Comparison of ENCODE assay signal across 14 cellular contexts in genomic region chr6:117616971-117617765, GRCh38. TPM values are rescaled to one million over a fixed set of nuclear protein-coding genes. Genes with fewer than 3 reads are reported as not detected.
DNase-seq lines count a peak whose midpoint lies in the region; ATAC-seq and TF ChIP-seq lines count a peak whose summit lies in the region.
"Had no signal": no experiment of that assay in that cellular context is flagged by ENCODE, and none has a peak within 500 bp of the region (broad histone marks: within the 10 kb centered on the region; RNA-seq: fewer than 3 reads in every experiment).

No MANE protein-coding gene starts in this region.

- peak overlapping the region; percentile 72 to 76 for H3K27ac Mint-ChIP-seq in effector memory CD8-positive, alpha-beta T cell
- peak overlapping the region; percentile 15 for H3K27ac Mint-ChIP-seq in stimulated activated naive B cell treated with anti-CD40 and anti-IgM and Interleukin-4, amounts not matched to agents 10 μg/mL and 1 μg/mL and 100 μg/mL, for 72 hours

- H3K27me3 Mint-ChIP-seq in effector memory CD8-positive, alpha-beta T cell, result no peaks in the 10 kb centered on the region
- peaks cover 0 to 9% of the 10 kb centered on the region in 2 donors for H3K27me3 Mint-ChIP-seq in stimulated activated naive B cell treated with anti-CD40 and anti-IgM and Interleukin-4, amounts not matched to agents 10 μg/mL and 1 μg/mL and 100 μg/mL, for 72 hours

- no peaks in the 10 kb centered on the region for H4K20me1 ChIP-seq in mammary epithelial cell (ENCODE audit: insufficient read depth, low read length)

- dilution Hi-C loops in mammary epithelial cell (cut with HindIII; ENCODE audit: low sequenced_read_pairs), result no loop called here

- H3K4me1 Mint-ChIP-seq in effector memory CD8-positive, alpha-beta T cell (ENCODE audit: low read depth in 2 of 2), result peaks cover 31 to 44% of the 10 kb centered on the region in 2 donors
- peaks cover 10 to 21% of the 10 kb centered on the region in 2 donors for H3K4me1 Mint-ChIP-seq in stimulated activated naive B cell treated with anti-CD40 and anti-IgM and Interleukin-4, amounts not matched to agents 10 μg/mL and 1 μg/mL and 100 μg/mL, for 72 hours

- no peak overlapping the region for H3K9ac ChIP-seq in mammary epithelial cell (ENCODE audit: insufficient read depth, low read length)

- no peaks in the 10 kb centered on the region for H3K79me2 ChIP-seq in mammary epithelial cell (ENCODE audit: insufficient read depth, low read length)

- BruUV-seq in mammary epithelial cell (replicated peaks; lab: Mats Ljungman, UMichigan), result no TSS peak

- no peak overlapping the region for H2AFZ ChIP-seq in mammary epithelial cell (ENCODE audit: low read depth, low read length)

- H3K36me3 Mint-ChIP-seq in effector memory CD8-positive, alpha-beta T cell (ENCODE audit: insufficient read depth), result peaks cover 23% of the 10 kb centered on the region
- H3K36me3 Mint-ChIP-seq in stimulated activated naive B cell treated with anti-CD40 and anti-IgM and Interleukin-4, amounts not matched to agents 10 μg/mL and 1 μg/mL and 100 μg/mL, for 72 hours, result peaks cover 4 to 9% of the 10 kb centered on the region in 2 donors

- WGBS in mammary epithelial cell (ENCODE audit: low coverage, missing lambda C conversion rate), result 72% methylated on average over 6 of the region's 7 CpGs

- H3K27ac ChIP-seq in SJSA1 (peak overlapping the region; percentile 22), mammary epithelial cell (ENCODE audit: insufficient read depth, low read depth, low read length) (no peak overlapping the region)
- H3K27ac ChIP-seq: gastroesophageal sphincter, tibial nerve had no signal

- ATAC-seq in effector memory CD8-positive, alpha-beta T cell (replicated peaks), result peak; percentile 14
- no peak for ATAC-seq in stimulated activated naive B cell treated with anti-CD40 and anti-IgM and Interleukin-4, amounts not matched to agents 10 μg/mL and 1 μg/mL and 100 μg/mL, for 72 hours (replicated peaks)
- no peak for ATAC-seq in Right ventricle myocardium inferior
- ATAC-seq: gastroesophageal sphincter had no signal

- no peaks in the 10 kb centered on the region for H3K27me3 ChIP-seq in SJSA1 (replicated peaks)
- no peaks in the 10 kb centered on the region for H3K27me3 ChIP-seq in mammary epithelial cell (ENCODE audit: insufficient read depth, low read length)
- H3K27me3 ChIP-seq: gastroesophageal sphincter, tibial nerve had no signal

- CTCF ChIA-PET in mammary epithelial cell (lab: Charles Lee; ENCODE audit: low non-redundant PET), result no interaction called here

- H3K36me3 ChIP-seq in SJSA1 (no peaks in the 10 kb centered on the region), mammary epithelial cell (ENCODE audit: insufficient read depth, low read length) (no peaks in the 10 kb centered on the region)
- H3K36me3 ChIP-seq: gastroesophageal sphincter, tibial nerve had no signal

- intact Hi-C loops in Right ventricle myocardium inferior (cut with DNase I) (no loop called here), mammary epithelial cell (cut with micrococcal nuclease) (no loop called here)

- H3K9me3 Mint-ChIP-seq in effector memory CD8-positive, alpha-beta T cell, result peaks cover 3 to 7% of the 10 kb centered on the region in 2 donors
- H3K9me3 Mint-ChIP-seq in stimulated activated naive B cell treated with anti-CD40 and anti-IgM and Interleukin-4, amounts not matched to agents 10 μg/mL and 1 μg/mL and 100 μg/mL, for 72 hours, result peaks cover 12 to 14% of the 10 kb centered on the region in 2 donors

- in situ Hi-C loops in mammary epithelial cell (cut with MboI; ENCODE audit: low sequenced_read_pairs in 2 of 2), result no loop called here

- no peak overlapping the region for H3K4me2 ChIP-seq in mammary epithelial cell (ENCODE audit: insufficient read depth, low read depth, low read length)

- H3K4me3 ChIP-seq in SJSA1 (no peak overlapping the region), mammary epithelial cell (replicated peaks in 1 of 3; ENCODE audit: insufficient read depth in 1 of 3, low read depth in 2 of 3, low read length in 3 of 3) (no peak overlapping the region)
- H3K4me3 ChIP-seq: gastroesophageal sphincter, tibial nerve had no signal

- TF ChIP-seq CTCF in mammary epithelial cell (conservative IDR thresholded peaks at IDR 0.05 in 1 of 2, IDR thresholded peaks at IDR 0.05 in 1 of 2; ENCODE audit: extremely low read depth in 1 of 2, insufficient read depth in 1 of 2, low read depth in 1 of 2, low read length in 2 of 2), result no peak

- H3K9me3 ChIP-seq in SJSA1 (replicated peaks) (no peaks in the 10 kb centered on the region), mammary epithelial cell (replicated peaks; ENCODE audit: insufficient read depth, low read length) (no peaks in the 10 kb centered on the region)
- H3K9me3 ChIP-seq: gastroesophageal sphincter, tibial nerve had no signal

- H3K4me1 ChIP-seq in SJSA1 (replicated peaks), result peaks cover 40% of the 10 kb centered on the region
- H3K4me1 ChIP-seq in mammary epithelial cell (ENCODE audit: insufficient read depth, low read length), result no peaks in the 10 kb centered on the region
- H3K4me1 ChIP-seq: gastroesophageal sphincter, tibial nerve had no signal

- peak overlapping the region in 1 of 2 donors; percentile 55 for H3K4me3 Mint-ChIP-seq in effector memory CD8-positive, alpha-beta T cell
- H3K4me3 Mint-ChIP-seq in stimulated activated naive B cell treated with anti-CD40 and anti-IgM and Interleukin-4, amounts not matched to agents 10 μg/mL and 1 μg/mL and 100 μg/mL, for 72 hours, result peak overlapping the region in 1 of 2 donors; percentile 12

- peak; percentile 64 for DNase-seq in activated effector memory CD4-positive, alpha-beta T cell treated with anti-CD3 and anti-CD28 coated beads, Interleukin-2, amount 50 U/mL, for 16 hours
- no peak for DNase-seq in activated effector memory CD4-positive, alpha-beta T cell treated with Interleukin-2 at 50 U/mL for 16 hours
- DNase-seq in SJSA1 (ENCODE audit: low read depth in 1 of 2, low spot score in 2 of 2) (peak in 1 of 2 experiments; percentile 25), Right ventricle myocardium inferior (ENCODE audit: missing footprints) (no peak), SHP77 treated with DMSO at 0.1 percent for 48 hours (lab: John Stamatoyannopoulos, UW) (no peak), mammary epithelial cell (no peak)
- DNase-seq in effector memory CD8-positive, alpha-beta T cell, result peak in 2 of 3 experiments; percentile 39 to 49
- DNase-seq in stimulated activated naive B cell treated with anti-CD40 and anti-IgM and Interleukin-4, amounts not matched to agents 10 μg/mL and 1 μg/mL and 100 μg/mL, for 72 hours, result no peak
- DNase-seq: islet precursor cell, Karpas-422, NCI-H2029, Right ventricle myocardium superior had no signal

RNA-seq across cellular contexts. Expression of gene GOPC, which starts 14.9 kb away (rescaled TPM):
- 50.2 and 54.2 TPM in 2 replicates for total RNA-seq in SJSA1 (2014; rRNA removed; shearing (Covaris generic))
- total RNA-seq in Right ventricle myocardium inferior (18.1 TPM), mammary epithelial cell (10 to 100 TPM; 43.2 to 72.5 TPM)
- 21.0 TPM for polyA plus RNA-seq in mammary epithelial cell
- 10.7 TPM for polyA minus RNA-seq in mammary epithelial cell

RNA-seq across cellular contexts. Expression of gene NUS1, which starts 58.1 kb away (rescaled TPM):
- total RNA-seq in SJSA1 (2014; rRNA removed; shearing (Covaris generic)), result 13.7 and 17.8 TPM in 2 replicates
- 13.5 TPM for total RNA-seq in Right ventricle myocardium inferior
- total RNA-seq in mammary epithelial cell, result 10 to 100 TPM; 17.7 to 38.7 TPM
- 13.6 TPM for polyA plus RNA-seq in mammary epithelial cell
- 29.2 TPM for polyA minus RNA-seq in mammary epithelial cell

Comparison
In these comparisons a context has a peak if more than half of its experiments do, and no peak if none do; other contexts are left out.
1. DNase-seq: peak in activated effector memory CD4-positive, alpha-beta T cell treated with anti-CD3 and anti-CD28 coated beads, Interleukin-2, amount 50 U/mL, for 16 hours (single experiment) and effector memory CD8-positive, alpha-beta T cell (2 of 3); none in activated effector memory CD4-positive, alpha-beta T cell treated with Interleukin-2 at 50 U/mL for 16 hours (single experiment), stimulated activated naive B cell treated with anti-CD40 and anti-IgM and Interleukin-4, amounts not matched to agents 10 μg/mL and 1 μg/mL and 100 μg/mL, for 72 hours (single experiment), Right ventricle myocardium inferior (single experiment), SHP77 treated with DMSO at 0.1 percent for 48 hours (single experiment) and mammary epithelial cell (single experiment).